ENCODE assay signal across 13 cellular contexts in the genomic region with DNA sequence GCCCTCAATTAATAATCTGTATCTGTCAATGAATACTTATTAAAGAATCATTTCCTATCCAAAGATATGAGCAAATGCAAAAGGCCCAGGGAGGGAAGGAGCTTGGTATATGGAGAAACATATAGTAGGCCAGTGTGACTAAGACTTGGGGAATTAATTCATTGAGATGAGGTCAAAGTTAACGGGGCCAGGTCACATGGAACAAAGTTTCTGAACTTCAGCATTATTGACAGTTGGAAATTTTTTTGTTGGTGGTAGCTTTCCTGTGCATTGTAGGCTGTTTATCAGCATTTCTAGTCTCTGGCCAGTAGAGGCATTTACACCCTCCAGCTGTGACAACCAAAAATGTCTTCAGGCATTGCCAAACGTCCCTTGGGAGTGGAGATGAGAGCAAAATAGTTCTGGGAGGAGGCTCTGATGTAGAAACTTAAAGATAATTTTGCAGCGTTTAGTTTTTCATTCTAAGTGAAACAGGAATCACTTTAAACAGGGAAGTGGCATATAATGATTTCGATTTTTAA.
DNase-seq lines count a peak whose midpoint lies in the region; ATAC-seq and TF ChIP-seq lines count a peak whose summit lies in the region.
"Had no signal": no experiment of that assay in that cellular context is flagged by ENCODE, and none has a peak within 500 bp of the region (broad histone marks: within the 10 kb centered on the region; RNA-seq: fewer than 3 reads in every experiment).

No MANE protein-coding gene starts in this region.

- peak; percentile 15 for TF ChIP-seq CTCF in cardiac fibroblast (IDR thresholded peaks at IDR 0.05; ENCODE audit: low read depth, low read length)
- peak; percentile 29 for TF ChIP-seq CTCF in retinal pigment epithelial cell (conservative IDR thresholded peaks at IDR 0.05; ENCODE audit: low read depth, low read length)

- H3K4me3 ChIP-seq in cardiac fibroblast (replicated peaks in 1 of 2; ENCODE audit: low read depth in 2 of 2, low read length in 2 of 2) (no peak overlapping the region), retinal pigment epithelial cell (ENCODE audit: low read length) (no peak overlapping the region)
- H3K4me3 ChIP-seq: ascending aorta had no signal

- ATAC-seq in GM19043 (IDR thresholded peaks at IDR 0.05; ENCODE audit: low read depth, unreplicated experiment) (peak; percentile 48), HG03442 (IDR thresholded peaks at IDR 0.05; ENCODE audit: unreplicated experiment) (peak; percentile 71), HG03439 (IDR thresholded peaks at IDR 0.05; ENCODE audit: unreplicated experiment) (no peak)
- ATAC-seq: esophagus mucosa; stimulated activated effector memory CD8-positive, alpha-beta T cell treated with anti-CD3 and anti-CD28 coated beads, Interleukin-12 subunit alpha, Interleukin-12 subunit beta, amount 100 ng/mL, for 72 hours had no signal

- DNase-seq in cardiac fibroblast (ENCODE audit: low read depth in 2 of 2) (peak; percentile 32 to 53), retinal pigment epithelial cell (ENCODE audit: low read depth) (no peak), NCI-H2171 (lab: John Stamatoyannopoulos, UW) (no peak), activated T-cell treated with anti-CD3 and anti-CD28 coated beads for 4 hours (no peak)
- DNase-seq in activated naive CD4-positive, alpha-beta T cell (lab: John Stamatoyannopoulos, UW) = no peak
- DNase-seq: islet precursor cell, NCI-H187 treated with DMSO at 0.1 percent for 48 hours had no signal

Comparison
In these comparisons a context has a peak if more than half of its experiments do, and no peak if none do; other contexts are left out.
1. DNase-seq: peak in cardiac fibroblast (2 of 2); none in retinal pigment epithelial cell (single experiment), NCI-H2171 (single experiment), activated T-cell treated with anti-CD3 and anti-CD28 coated beads for 4 hours (single experiment) and activated naive CD4-positive, alpha-beta T cell (0 of 4).